Comparison of ENCODE assay signal across 8 cellular contexts in genomic region chr9:137053944-137054931, GRCh38. TPM values are rescaled to one million over a fixed set of nuclear protein-coding genes. Genes with fewer than 3 reads are reported as not detected.
DNase-seq lines count a peak whose midpoint lies in the region; ATAC-seq and TF ChIP-seq lines count a peak whose summit lies in the region.

Gene ENTPD2 (minus strand): TSS chr9:137054061. CDS start chr9:137053997, 64 bp downstream.

- no peak for TF ChIP-seq RAD21 in HCT116 (IDR thresholded peaks at IDR 0.05; ENCODE audit: low read depth)

- H4K20me1 ChIP-seq in HCT116 (ENCODE audit: insufficient read depth), result no peaks in the 10 kb centered on the region

- H3K4me3 ChIP-seq in HCT116 (replicated peaks in 1 of 2; ENCODE audit: low read depth in 1 of 2, low read length in 2 of 2) (peak within 1 kb of the TSS; percentile 57 to 68), Peyer's patch (peak within 1 kb of the TSS; percentile 31 to 86 (median 63))

- H3K27me3 ChIP-seq in HCT116 (ENCODE audit: insufficient read depth, low read length) (no peaks in the 10 kb centered on the region), Peyer's patch (peaks cover 0 to 14% of the 10 kb centered on the region in 2 donors)

- no peaks in the 10 kb centered on the region for H3K79me2 ChIP-seq in HCT116 (ENCODE audit: insufficient read depth, low read length)

- no peak within 1 kb of the TSS for H2AFZ ChIP-seq in HCT116 (ENCODE audit: low read depth, low read length, poor library complexity, severe bottlenecking)

- ATAC-seq in HCT116, result peak; percentile 86
- ATAC-seq in effector memory CD8-positive, alpha-beta T cell (replicated peaks), result peak; percentile 66
- peak; percentile 69 for ATAC-seq in omental fat pad (ENCODE audit: low FRiP score)

- peaks cover 10% of the 10 kb centered on the region for H3K36me3 Mint-ChIP-seq in effector memory CD8-positive, alpha-beta T cell (ENCODE audit: insufficient read depth)

- H3K9me2 ChIP-seq in HCT116 (ENCODE audit: insufficient read depth), result no peaks in the 10 kb centered on the region

- RAD21 ChIA-PET in HCT116 (lab: Charles Lee; ENCODE audit: low non-redundant PET in 1 of 2, low total read pairs in 2 of 2, uncharacterized antibody in 2 of 2, unreplicated experiment in 2 of 2), result no interaction called here

- peak within 1 kb of the TSS; percentile 85 for H3K27ac ChIP-seq in HCT116 (ENCODE audit: low read depth, low read length)
- H3K27ac ChIP-seq in Peyer's patch, result peak within 1 kb of the TSS; percentile 0 to 97 (median 92)

- peak within 1 kb of the TSS; percentile 95 for H3K4me2 ChIP-seq in HCT116 (ENCODE audit: low read length)

- POLR2A ChIA-PET in HCT116 (lab: Charles Lee), result interaction anchor here (0.6 to 1.0 kb wide), 3 partner anchors 14 to 187 kb away, joined by 3 to 7 read pairs (median 5); partner anchors contain the start of gene TUBB4B

- peak within 1 kb of the TSS in 1 of 2 donors; percentile 37 for H3K4me3 Mint-ChIP-seq in effector memory CD8-positive, alpha-beta T cell

- no peaks in the 10 kb centered on the region for H3K9me3 ChIP-seq in HCT116 (ENCODE audit: control insufficient read depth in 1 of 2, insufficient read depth in 1 of 2, low read depth in 1 of 2, low read length in 2 of 2)
- no peaks in the 10 kb centered on the region for H3K9me3 ChIP-seq in Peyer's patch

- TF ChIP-seq POLR2A in HCT116 (IDR thresholded peaks at IDR 0.05; ENCODE audit: borderline replicate concordance, extremely low read depth, insufficient read depth, insufficient read length), result peak; percentile 26
- TF ChIP-seq POLR2A in Peyer's patch (IDR thresholded peaks at IDR 0.05), result peak; percentile 88 to 92

- peak within 1 kb of the TSS; percentile 66 for H3K9ac ChIP-seq in HCT116 (ENCODE audit: low read length)

- H3K27me3 Mint-ChIP-seq in effector memory CD8-positive, alpha-beta T cell, result peaks cover 13 to 33% of the 10 kb centered on the region in 2 donors

- intact Hi-C loops in HCT116 (cut with micrococcal nuclease) (no loop called here), posterior vena cava (cut with DNase I) (loop anchor here in 1 of 2 donors (5.0 kb wide), 1 partner anchor 393 kb away; no protein-coding TSS in a partner anchor)

- H3K4me1 Mint-ChIP-seq in effector memory CD8-positive, alpha-beta T cell (ENCODE audit: low read depth in 2 of 2), result peaks cover 0 to 3% of the 10 kb centered on the region in 2 donors

- TF ChIP-seq CTCF in HCT116 (IDR thresholded peaks at IDR 0.05 in 2 of 3, conservative IDR thresholded peaks at IDR 0.05 in 1 of 3; ENCODE audit: borderline replicate concordance in 1 of 3, insufficient read depth in 1 of 3, low read depth in 2 of 3, low read length in 2 of 3), result no peak
- TF ChIP-seq CTCF in Peyer's patch (IDR thresholded peaks at IDR 0.05), result no peak
- TF ChIP-seq CTCF in omental fat pad (IDR thresholded peaks at IDR 0.05), result no peak

- CTCF ChIA-PET in HCT116 (lab: Charles Lee), result interaction anchor here (1.0 to 4.3 kb wide), 6 partner anchors 8 to 106 kb away, joined by 4 to 22 read pairs (median 10); partner anchors contain the start of gene NPDC1

- BruUV-seq in HCT116 (replicated peaks; lab: Mats Ljungman, UMichigan), result no TSS peak

- no peaks in the 10 kb centered on the region for H3K36me3 ChIP-seq in HCT116 (ENCODE audit: control insufficient read depth in 1 of 2, insufficient read depth in 2 of 2, low read length in 2 of 2)
- H3K36me3 ChIP-seq in Peyer's patch, result no peaks in the 10 kb centered on the region

- DNase-seq in HCT116 (ENCODE audit: low read depth, low spot score) (no peak), Peyer's patch (peak; percentile 49 to 91 (median 86)), omental fat pad (ENCODE audit: low spot score) (no peak), kidney glomerular epithelial cell (lab: John Stamatoyannopoulos, UW) (no peak), posterior vena cava (ENCODE audit: low spot score) (no peak), amniotic stem cell (lab: John Stamatoyannopoulos, UW) (no peak), superior temporal gyrus (ENCODE audit: extremely low spot score) (no peak)
- no peak for DNase-seq in effector memory CD8-positive, alpha-beta T cell

- H3K27ac Mint-ChIP-seq in effector memory CD8-positive, alpha-beta T cell, result no peak within 1 kb of the TSS

- H3K4me1 ChIP-seq in HCT116 (ENCODE audit: control insufficient read depth in 1 of 2, insufficient read depth in 2 of 2, low read length in 2 of 2), result peaks cover 22 to 40% of the 10 kb centered on the region in 2 experiments
- peaks cover 10 to 55% (median 15%) of the 10 kb centered on the region in 4 donors for H3K4me1 ChIP-seq in Peyer's patch

- no peaks in the 10 kb centered on the region for H3K9me3 Mint-ChIP-seq in effector memory CD8-positive, alpha-beta T cell

TF ChIP-seq in HCT116, 20 proteins besides CTCF, POLR2A, EP300 and RAD21:
- no peak for TF ChIP-seq EZH2 (IDR thresholded peaks at IDR 0.05)
- peak; percentile 85 for TF ChIP-seq POLR2AphosphoS5 (IDR thresholded peaks at IDR 0.05; ENCODE audit: low read depth, low read length)
- TF ChIP-seq JUND (IDR thresholded peaks at IDR 0.05), result no peak
- TF ChIP-seq REST (IDR thresholded peaks at IDR 0.05; ENCODE audit: low read depth), result no peak
- no peak for TF ChIP-seq YY1 (IDR thresholded peaks at IDR 0.05; ENCODE audit: extremely low read depth, insufficient replicate concordance, low read depth, low read length)
- TF ChIP-seq ZFX (IDR thresholded peaks at IDR 0.05), result peak; percentile 52; the same call in 1 of the 2 replicates
- TF ChIP-seq SIN3A (IDR thresholded peaks at IDR 0.05; ENCODE audit: low read depth), result no peak
- TF ChIP-seq CEBPB (IDR thresholded peaks at IDR 0.05; ENCODE audit: low read depth), result no peak
- TF ChIP-seq ELF1 (IDR thresholded peaks at IDR 0.05; ENCODE audit: borderline replicate concordance, low read depth), result no peak
- no peak for TF ChIP-seq EGR1 (IDR thresholded peaks at IDR 0.05; ENCODE audit: low read depth)
- TF ChIP-seq EZH2phosphoT487 (IDR thresholded peaks at IDR 0.05; ENCODE audit: borderline replicate concordance), result no peak
- TF ChIP-seq SP1 (IDR thresholded peaks at IDR 0.05; ENCODE audit: low read depth), result no peak
- TF ChIP-seq ATF3 (IDR thresholded peaks at IDR 0.05), result no peak

RNA-seq across cellular contexts. Expression of gene ENTPD2, which starts in this region (rescaled TPM):
- 32.5 TPM for total RNA-seq in HCT116 (2021; ENCODE audit: unreplicated experiment)
- polyA plus RNA-seq in HCT116 (2012), result 20.7 and 23.0 TPM in 2 replicates
- total RNA-seq in Peyer's patch, result 10 to 100 TPM in 3 of 4 donors, 1 to 10 TPM in 1; 5.0 to 53.8 (median 28.9) TPM
- under 1 TPM in 3 of 4 donors, not detected in 1; 0.25 to 0.72 (median 0.28) TPM for total RNA-seq in omental fat pad
- total RNA-seq in posterior vena cava, result 1 to 10 TPM in 1 of 2 donors, under 1 TPM in 1; 0.48 to 1.2 TPM

Comparison
In these comparisons a context has a peak if more than half of its experiments do, and no peak if none do; other contexts are left out.
1. Peak in ATAC-seq in omental fat pad; RNA of the gene not detected or under 1 TPM.
2. DNase-seq: peak in Peyer's patch (3 of 3); none in HCT116 (single experiment), effector memory CD8-positive, alpha-beta T cell (0 of 3), omental fat pad (single experiment), kidney glomerular epithelial cell (single experiment), posterior vena cava (single experiment), amniotic stem cell (single experiment) and superior temporal gyrus (single experiment).
3. Peak in every context shown above with its lines, with median percentiles within 50 percentile points of each other: ATAC-seq.